In genomic region chr7:29926761-29927160, GRCh38 we compare ENCODE assay signal across 19 cellular contexts.
DNase-seq lines count a peak whose midpoint lies in the region; ATAC-seq and TF ChIP-seq lines count a peak whose summit lies in the region.
"Had no signal": no experiment of that assay in that cellular context is flagged by ENCODE, and none has a peak within 500 bp of the region (broad histone marks: within the 10 kb centered on the region; RNA-seq: fewer than 3 reads in every experiment).

No MANE protein-coding gene starts in this region.

- DNase-seq in foreskin melanocyte (peak; percentile 78), midbrain (lab: John Stamatoyannopoulos, UW) (peak; percentile 53), substantia nigra (lab: John Stamatoyannopoulos, UW) (no peak), nucleus accumbens (lab: John Stamatoyannopoulos, UW) (no peak), NCI-H69 (lab: John Stamatoyannopoulos, UW) (no peak)
- DNase-seq in activated CD4-positive, alpha-beta T cell treated with anti-CD3 and anti-CD28 coated beads, Interleukin-2, amount 50 U/mL, for 4 hours, result no peak
- DNase-seq: DMS79, GOT3, HCEC 1CT, IMR-90, NCI-H1105 treated with DMSO at 0.1 percent for 48 hours, NCI-H1694, NCI-H2081, NCI-H2171 treated with DMSO at 0.1 percent for 48 hours, NCI-H526, Right ventricle myocardium superior had no signal

- TF ChIP-seq CTCF in VCaP (conservative IDR thresholded peaks at IDR 0.05), result no peak; the same call in 1 of the 2 replicates

- no peak for ATAC-seq in HG02623 (IDR thresholded peaks at IDR 0.05; ENCODE audit: unreplicated experiment)

- peak overlapping the region; percentile 27; the same call in 1 of the 2 replicates for H3K27ac ChIP-seq in VCaP
- H3K27ac ChIP-seq in substantia nigra (ENCODE audit: low read depth, low read length, poor library complexity, severe bottlenecking), result peak overlapping the region; percentile 37
- H3K27ac ChIP-seq: C4-2B had no signal

Comparison
In these comparisons a context has a peak if more than half of its experiments do, and no peak if none do; other contexts are left out.
1. DNase-seq: peak in foreskin melanocyte (single experiment) and midbrain (single experiment); none in substantia nigra (0 of 49), nucleus accumbens (0 of 56), activated CD4-positive, alpha-beta T cell treated with anti-CD3 and anti-CD28 coated beads, Interleukin-2, amount 50 U/mL, for 4 hours (0 of 2) and NCI-H69 (single experiment).